Comparison of ENCODE assay signal across 9 cellular contexts in genomic region chr19:37855098-37855497, GRCh38. TPM values are rescaled to one million over a fixed set of nuclear protein-coding genes. Genes with fewer than 3 reads are reported as not detected.
DNase-seq lines count a peak whose midpoint lies in the region; TF ChIP-seq lines count a peak whose summit lies in the region.
"Had no signal": no experiment of that assay in that cellular context is flagged by ENCODE, and none has a peak within 500 bp of the region (broad histone marks: within the 10 kb centered on the region; RNA-seq: fewer than 3 reads in every experiment).

No MANE protein-coding gene starts in this region.

- H3K4me1 Mint-ChIP-seq in activated T-helper 2 cell treated with anti-CD3 and anti-CD28 coated beads, Interferon-gamma antibody, Interleukin-2, Interleukin-4, amounts not matched to agents 10 μg/mL and 5 μg/mL and 100 μg/mL, durations not matched to agents 14 hours and 24 hours and 36 hours (ENCODE audit: low read depth) = no peaks in the 10 kb centered on the region
- no peaks in the 10 kb centered on the region for H3K4me1 Mint-ChIP-seq in mesothelial cell of epicardium

- no peaks in the 10 kb centered on the region for H3K36me3 Mint-ChIP-seq in activated T-helper 2 cell treated with anti-CD3 and anti-CD28 coated beads, Interferon-gamma antibody, Interleukin-2, Interleukin-4, amounts not matched to agents 10 μg/mL and 5 μg/mL and 100 μg/mL, durations not matched to agents 14 hours and 24 hours and 36 hours (ENCODE audit: low read depth)
- H3K36me3 Mint-ChIP-seq in mesothelial cell of epicardium = no peaks in the 10 kb centered on the region

- peaks cover 20% of the 10 kb centered on the region for H3K9me3 Mint-ChIP-seq in activated T-helper 2 cell treated with anti-CD3 and anti-CD28 coated beads, Interferon-gamma antibody, Interleukin-2, Interleukin-4, amounts not matched to agents 10 μg/mL and 5 μg/mL and 100 μg/mL, durations not matched to agents 14 hours and 24 hours and 36 hours
- H3K9me3 Mint-ChIP-seq in mesothelial cell of epicardium = no peaks in the 10 kb centered on the region

- no peaks in the 10 kb centered on the region for H3K27me3 Mint-ChIP-seq in activated T-helper 2 cell treated with anti-CD3 and anti-CD28 coated beads, Interferon-gamma antibody, Interleukin-2, Interleukin-4, amounts not matched to agents 10 μg/mL and 5 μg/mL and 100 μg/mL, durations not matched to agents 14 hours and 24 hours and 36 hours (ENCODE audit: low read depth)
- no peaks in the 10 kb centered on the region for H3K27me3 Mint-ChIP-seq in mesothelial cell of epicardium (ENCODE audit: low read depth)

- intact Hi-C loops in activated T-helper 2 cell treated with anti-CD3 and anti-CD28 coated beads, Interferon-gamma antibody, Interleukin-2, Interleukin-4, amounts not matched to agents 10 μg/mL and 5 μg/mL and 100 μg/mL, durations not matched to agents 14 hours and 24 hours and 36 hours (cut with micrococcal nuclease) = no loop called here

- DNase-seq in NCI-H187 (lab: John Stamatoyannopoulos, UW) (peak; percentile 44 to 72), NCI-H187 treated with DMSO at 0.1 percent for 48 hours (lab: John Stamatoyannopoulos, UW) (no peak), hepatic stellate cell (ENCODE audit: low spot score) (peak; percentile 19), OCI-M2 (lab: John Stamatoyannopoulos, UW; ENCODE audit: unreplicated experiment) (no peak), cerebellar cortex (ENCODE audit: low spot score) (no peak), mesothelial cell of epicardium (ENCODE audit: low spot score in 2 of 2, unreplicated experiment in 2 of 2) (no peak)
- peak; percentile 9 for DNase-seq in activated T-helper 2 cell treated with anti-CD3 and anti-CD28 coated beads, Interferon-gamma antibody, Interleukin-2, Interleukin-4, amounts not matched to agents 10 μg/mL and 5 μg/mL and 100 μg/mL, durations not matched to agents 14 hours and 24 hours and 36 hours (ENCODE audit: low spot score)
- peak; percentile 63 for DNase-seq in stimulated activated CD8-positive, alpha-beta memory T cell treated with anti-CD3 and anti-CD28 coated beads, Interleukin-4, amount 100 ng/mL, for 48 hours

- H3K27ac Mint-ChIP-seq in activated T-helper 2 cell treated with anti-CD3 and anti-CD28 coated beads, Interferon-gamma antibody, Interleukin-2, Interleukin-4, amounts not matched to agents 10 μg/mL and 5 μg/mL and 100 μg/mL, durations not matched to agents 14 hours and 24 hours and 36 hours = no peak overlapping the region
- H3K27ac Mint-ChIP-seq in mesothelial cell of epicardium = no peak overlapping the region

- no peak overlapping the region for H3K4me3 Mint-ChIP-seq in activated T-helper 2 cell treated with anti-CD3 and anti-CD28 coated beads, Interferon-gamma antibody, Interleukin-2, Interleukin-4, amounts not matched to agents 10 μg/mL and 5 μg/mL and 100 μg/mL, durations not matched to agents 14 hours and 24 hours and 36 hours (ENCODE audit: low read depth)
- no peak overlapping the region for H3K4me3 Mint-ChIP-seq in mesothelial cell of epicardium

- no peak for TF ChIP-seq CTCF in mesothelial cell of epicardium (IDR thresholded peaks at IDR 0.05; ENCODE audit: unreplicated experiment)

RNA-seq across cellular contexts. Expression of gene WDR87, which starts 51.3 kb away (rescaled TPM):
- total RNA-seq in activated T-helper 2 cell treated with anti-CD3 and anti-CD28 coated beads, Interferon-gamma antibody, Interleukin-2, Interleukin-4, amounts not matched to agents 10 μg/mL and 5 μg/mL and 100 μg/mL, durations not matched to agents 14 hours and 24 hours and 36 hours = not detected in 2 replicates
- 0.16 TPM in 1 of 3 replicates, not detected in the others for total RNA-seq in mesothelial cell of epicardium
- total RNA-seq: lower leg skin had no signal

RNA-seq across cellular contexts. Expression of gene SIPA1L3, which starts 51.9 kb away (rescaled TPM):
- 15.6 and 15.9 TPM in 2 replicates for total RNA-seq in activated T-helper 2 cell treated with anti-CD3 and anti-CD28 coated beads, Interferon-gamma antibody, Interleukin-2, Interleukin-4, amounts not matched to agents 10 μg/mL and 5 μg/mL and 100 μg/mL, durations not matched to agents 14 hours and 24 hours and 36 hours
- total RNA-seq in mesothelial cell of epicardium = 55.2 to 60.1 TPM (median 58.2 TPM) in 3 replicates

Comparison
In these comparisons a context has a peak if more than half of its experiments do, and no peak if none do; other contexts are left out.
1. DNase-seq: peak in NCI-H187 (2 of 2), activated T-helper 2 cell treated with anti-CD3 and anti-CD28 coated beads, Interferon-gamma antibody, Interleukin-2, Interleukin-4, amounts not matched to agents 10 μg/mL and 5 μg/mL and 100 μg/mL, durations not matched to agents 14 hours and 24 hours and 36 hours (single experiment), hepatic stellate cell (single experiment) and stimulated activated CD8-positive, alpha-beta memory T cell treated with anti-CD3 and anti-CD28 coated beads, Interleukin-4, amount 100 ng/mL, for 48 hours (single experiment); none in NCI-H187 treated with DMSO at 0.1 percent for 48 hours (single experiment), OCI-M2 (single experiment), cerebellar cortex (single experiment) and mesothelial cell of epicardium (0 of 2).